1 cellular context compared by ENCODE assay signal in genomic region chr9:128891354-128892222, GRCh38.
TF ChIP-seq lines count a peak whose summit lies in the region.

No MANE protein-coding gene starts in this region.

TF ChIP-seq in K562, 482 proteins besides CTCF, POLR2A, EP300 and RAD21:
- TF ChIP-seq EHMT2 (IDR thresholded peaks at IDR 0.05): no peak
- TF ChIP-seq SMARCA5 (IDR thresholded peaks at IDR 0.05): peak; percentile 79; the same call in 1 of the 2 replicates
- peak; percentile 63 for TF ChIP-seq RBM25 (IDR thresholded peaks at IDR 0.05; ENCODE audit: low read depth, low read length, severe bottlenecking)
- TF ChIP-seq SNRNP70 (optimal IDR thresholded peaks at IDR 0.05; ENCODE audit: low read depth, low read length): no peak
- no peak for TF ChIP-seq PHB2 (IDR thresholded peaks at IDR 0.05; ENCODE audit: low read depth)
- no peak for TF ChIP-seq SMAD2 (IDR thresholded peaks at IDR 0.05; ENCODE audit: low read depth, low read length)
- no peak for TF ChIP-seq ATF6 (CRISPR knock-in tag; IDR thresholded peaks at IDR 0.05)
- TF ChIP-seq BCOR (IDR thresholded peaks at IDR 0.05): peak; percentile 85
- peak; percentile 36 to 56; a peak in 3 of 4 replicates for TF ChIP-seq KDM1A (IDR thresholded peaks at IDR 0.05)
- peak; percentile 60; the same call in 1 of the 2 replicates for TF ChIP-seq ADNP (tag; IDR thresholded peaks at IDR 0.05)
- no peak for TF ChIP-seq SMAD3 (CRISPR knock-in tag; conservative IDR thresholded peaks at IDR 0.05)
- TF ChIP-seq PTTG1 (tag; IDR thresholded peaks at IDR 0.05; ENCODE audit: low read depth): no peak
- 0 out of 2 replicates have a peak, but pooled peaks have one; percentile 1 for TF ChIP-seq RBFOX2 (IDR thresholded peaks at IDR 0.05; ENCODE audit: low read depth, low read length)
- no peak for TF ChIP-seq ZNF3 (CRISPR knock-in tag; IDR thresholded peaks at IDR 0.05)
- TF ChIP-seq CBX5 (IDR thresholded peaks at IDR 0.05; ENCODE audit: borderline replicate concordance, low read depth): no peak
- no peak for TF ChIP-seq SPI1 (IDR thresholded peaks at IDR 0.05; ENCODE audit: borderline replicate concordance, low read depth, low read length)
- no peak for TF ChIP-seq CCNT2 (IDR thresholded peaks at IDR 0.05; ENCODE audit: borderline replicate concordance, extremely low read depth, insufficient read length, low read depth, low read length)
- no peak for TF ChIP-seq HCFC1 (IDR thresholded peaks at IDR 0.05; ENCODE audit: low read depth, low read length)
- peak; percentile 54 for TF ChIP-seq ZFP36 (IDR thresholded peaks at IDR 0.05; ENCODE audit: low read depth, low read length, partially characterized antibody)
- TF ChIP-seq MAX (CRISPR knock-in tag; IDR thresholded peaks at IDR 0.05): no peak
- TF ChIP-seq EZH2 (IDR thresholded peaks at IDR 0.05; ENCODE audit: borderline replicate concordance, low read depth, low read length): no peak
- no peak for TF ChIP-seq YY1 (IDR thresholded peaks at IDR 0.05; ENCODE audit: borderline replicate concordance in 1 of 3, control insufficient read depth in 1 of 3, extremely low read depth in 1 of 3, insufficient read depth in 3 of 3, insufficient read length in 1 of 3, insufficient replicate concordance in 2 of 3, low read depth in 1 of 3, low read length in 2 of 3)
- no peak for TF ChIP-seq ZNF445 (CRISPR knock-in tag; IDR thresholded peaks at IDR 0.05; ENCODE audit: low read depth)
- no peak for TF ChIP-seq PRDM10 (IDR thresholded peaks at IDR 0.05; ENCODE audit: partially characterized antibody)
- no peak for TF ChIP-seq CBX3 (IDR thresholded peaks at IDR 0.05; ENCODE audit: borderline replicate concordance in 1 of 2, low read length in 2 of 2)
- no peak for TF ChIP-seq ZNF668 (CRISPR knock-in tag; IDR thresholded peaks at IDR 0.05)
- TF ChIP-seq ZBTB33 (CRISPR knock-in tag; IDR thresholded peaks at IDR 0.05): 0 out of 2 replicates have a peak, but pooled peaks have one; percentile 39
- TF ChIP-seq AFF4 (CRISPR knock-in tag; IDR thresholded peaks at IDR 0.05): no peak
- TF ChIP-seq CBX2 (IDR thresholded peaks at IDR 0.05; ENCODE audit: insufficient read depth, low read length, poor library complexity, severe bottlenecking): no peak
